ENCODE assay signal across 36 cellular contexts in the genomic region with DNA sequence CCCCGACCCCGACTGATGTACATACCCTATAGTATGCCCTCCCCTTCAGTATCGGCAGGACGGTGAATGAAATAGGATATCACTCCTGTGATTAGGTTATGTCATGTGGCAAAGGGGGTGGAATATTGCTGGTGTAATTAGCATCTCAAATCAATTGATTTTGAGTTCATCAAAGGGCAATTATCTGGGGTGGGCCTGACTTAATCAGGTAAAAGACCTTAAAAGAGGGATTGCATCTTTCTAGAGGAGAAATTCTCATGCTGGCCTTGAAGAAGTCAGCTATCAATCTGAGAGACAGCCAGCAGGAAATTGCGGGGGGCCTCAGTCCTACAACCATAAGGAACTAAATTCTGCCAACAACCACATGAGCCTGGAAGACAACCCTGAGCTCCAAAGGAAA.
"Had no signal": no experiment of that assay in that cellular context is flagged by ENCODE, and none has a peak within 500 bp of the region (broad histone marks: within the 10 kb centered on the region; RNA-seq: fewer than 3 reads in every experiment).

No MANE protein-coding gene starts in this region.

- H3K4me3 ChIP-seq: ascending aorta, body of pancreas, breast epithelium, PC-9, SJCRH30, SK-N-MC had no signal

- H3K36me3 ChIP-seq: SJCRH30 had no signal

- DNase-seq: activated CD4-positive, alpha-beta T cell treated with anti-CD3 and anti-CD28 coated beads for 1 hour; activated CD4-positive, alpha-beta T cell treated with anti-CD3 and anti-CD28 coated beads for 48 hours; activated CD4-positive, CD25-positive, alpha-beta regulatory T cell; activated CD8-positive, alpha-beta T cell treated with anti-CD3 and anti-CD28 coated beads for 36 hours; activated gamma-delta T cell; activated naive CD4-positive, alpha-beta T cell treated with Interleukin-2 at 50 U/mL for 16 hours; activated naive CD8-positive, alpha-beta T cell treated with anti-CD3 and anti-CD28 coated beads, Interleukin-2, amount 10 ng/mL, durations not matched to agents 7 days and 5 days; activated T-cell treated with anti-CD3 and anti-CD28 coated beads, Interleukin-2, amount 50 U/mL, for 1 hour; activated T-cell treated with anti-CD3 and anti-CD28 coated beads, Interleukin-2, amount 50 U/mL, for 72 hours; amygdala; body of pancreas; Kasumi-1; MM.1S; MV-4-11; NCI-H1092; NCI-H1417; NCI-H146; NCI-H187; NCI-H2029 treated with DMSO at 0.1 percent for 48 hours; NCI-H2107; NCI-H2171; NCI-H510A; NCI-H526; NCI-H748 treated with DMSO at 0.1 percent for 48 hours; NK-92 treated with Interleukin-12 subunit alpha and Interleukin-12 subunit beta, amount 100 ng/mL, for 24 hours; PC-9; Right ventricle myocardium superior; SJCRH30; T1000; WERI-Rb-1 had no signal

- H3K27me3 ChIP-seq: ascending aorta, body of pancreas, breast epithelium, SJCRH30 had no signal

- H3K4me2 ChIP-seq: PC-9 had no signal

- FAIRE-seq: RCC 7860 had no signal

- H2AFZ ChIP-seq: PC-9 had no signal

- H3K9me3 Mint-ChIP-seq: activated CD8-positive, alpha-beta T cell treated with anti-CD3 and anti-CD28 coated beads for 36 hours; activated naive CD4-positive, alpha-beta T cell treated with anti-CD3 and anti-CD28 coated beads, Interleukin-2, amount 50 U/mL, for 24 hours; activated naive CD8-positive, alpha-beta T cell treated with anti-CD3 and anti-CD28 coated beads, Interleukin-2, amount 10 ng/mL, durations not matched to agents 7 days and 5 days; activated T-cell treated with anti-CD3 and anti-CD28 coated beads, Interleukin-2, amount 50 U/mL, for 72 hours; activated T-helper 2 cell treated with anti-CD3 and anti-CD28 coated beads, Interferon-gamma antibody, Interleukin-2, Interleukin-4, amounts not matched to agents 10 μg/mL and 5 μg/mL and 100 μg/mL, durations not matched to agents 14 hours and 24 hours and 36 hours had no signal

- H3K27me3 Mint-ChIP-seq: activated CD8-positive, alpha-beta T cell treated with anti-CD3 and anti-CD28 coated beads for 36 hours; activated naive CD4-positive, alpha-beta T cell treated with anti-CD3 and anti-CD28 coated beads, Interleukin-2, amount 50 U/mL, for 24 hours; activated naive CD8-positive, alpha-beta T cell treated with anti-CD3 and anti-CD28 coated beads, Interleukin-2, amount 10 ng/mL, durations not matched to agents 7 days and 5 days had no signal

- H3K4me1 ChIP-seq: ascending aorta, body of pancreas, breast epithelium, SJCRH30 had no signal

- H3K9me3 ChIP-seq: ascending aorta, body of pancreas, breast epithelium, SJCRH30 had no signal

- ATAC-seq: activated CD8-positive, alpha-beta T cell treated with anti-CD3 and anti-CD28 coated beads for 36 hours; activated T-cell treated with anti-CD3 and anti-CD28 coated beads, Interleukin-2, amount 50 U/mL, for 72 hours; body of pancreas had no signal

- H3K27ac ChIP-seq: ascending aorta, body of pancreas, breast epithelium, PC-9, SJCRH30, SK-N-MC, WERI-Rb-1 had no signal

- H3K4me3 Mint-ChIP-seq: activated CD8-positive, alpha-beta T cell treated with anti-CD3 and anti-CD28 coated beads for 36 hours; activated naive CD4-positive, alpha-beta T cell treated with anti-CD3 and anti-CD28 coated beads, Interleukin-2, amount 50 U/mL, for 24 hours; activated naive CD8-positive, alpha-beta T cell treated with anti-CD3 and anti-CD28 coated beads, Interleukin-2, amount 10 ng/mL, durations not matched to agents 7 days and 5 days; activated T-cell treated with anti-CD3 and anti-CD28 coated beads, Interleukin-2, amount 50 U/mL, for 72 hours had no signal

- H3K27ac Mint-ChIP-seq: activated CD8-positive, alpha-beta T cell treated with anti-CD3 and anti-CD28 coated beads for 36 hours; activated naive CD4-positive, alpha-beta T cell treated with anti-CD3 and anti-CD28 coated beads, Interleukin-2, amount 50 U/mL, for 24 hours; activated T-helper 2 cell treated with anti-CD3 and anti-CD28 coated beads, Interferon-gamma antibody, Interleukin-2, Interleukin-4, amounts not matched to agents 10 μg/mL and 5 μg/mL and 100 μg/mL, durations not matched to agents 14 hours and 24 hours and 36 hours had no signal
